Comparison of ENCODE assay signal across 18 cellular contexts in the genomic region with DNA sequence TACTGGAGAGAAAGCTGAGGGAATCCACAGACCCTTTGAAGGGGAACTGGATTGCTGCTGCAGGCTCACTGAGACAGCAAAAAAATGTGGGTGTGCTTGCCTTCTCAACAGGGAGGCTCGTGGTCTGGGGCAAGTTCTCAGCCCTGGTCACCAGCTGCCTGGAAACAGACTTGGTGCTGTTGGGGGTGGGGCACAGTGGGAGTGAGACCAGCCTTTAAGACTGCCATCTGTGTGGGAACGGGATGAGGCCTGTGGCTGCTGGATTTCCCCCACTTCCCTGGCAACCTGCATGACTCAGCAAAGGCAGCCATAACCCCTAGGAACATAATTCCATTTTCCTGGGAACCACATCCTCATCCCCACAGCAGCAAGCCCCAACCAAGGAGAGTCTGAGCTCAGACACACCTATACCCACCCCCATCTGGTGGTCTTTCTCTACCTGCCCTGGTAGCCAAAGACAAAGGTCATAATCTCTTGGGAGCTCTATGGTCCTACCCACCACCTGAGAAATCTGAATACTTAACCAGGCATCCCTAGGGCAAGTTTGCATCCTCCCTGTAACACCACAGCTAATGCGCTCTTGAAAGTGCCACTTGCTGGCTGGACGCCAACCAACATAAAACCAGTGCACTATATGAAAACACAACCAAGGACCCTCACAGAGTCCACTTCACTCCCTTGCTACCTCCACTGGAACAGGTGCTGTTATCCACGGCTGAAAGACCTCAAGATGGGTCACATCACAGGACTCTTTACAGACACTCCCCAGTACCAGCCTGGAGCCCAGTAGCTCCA. TPM values are rescaled to one million over a fixed set of nuclear protein-coding genes. Genes with fewer than 3 reads are reported as not detected.
DNase-seq lines count a peak whose midpoint lies in the region; TF ChIP-seq lines count a peak whose summit lies in the region.
"Had no signal": no experiment of that assay in that cellular context is flagged by ENCODE, and none has a peak within 500 bp of the region (broad histone marks: within the 10 kb centered on the region; RNA-seq: fewer than 3 reads in every experiment).

No MANE protein-coding gene starts in this region.

- H3K4me3 ChIP-seq in dorsolateral prefrontal cortex, result no peak overlapping the region
- H3K4me3 ChIP-seq: lower lobe of right lung, Peyer's patch had no signal

- no peak for TF ChIP-seq CTCF in dorsolateral prefrontal cortex (IDR thresholded peaks at IDR 0.05 in 54 of 56, conservative IDR thresholded peaks at IDR 0.05 in 2 of 56; ENCODE audit: low read depth in 1 of 56, partially characterized antibody in 56 of 56)

- POLR2A ChIA-PET in activated CD4-positive, alpha-beta memory T cell treated with anti-CD3 and anti-CD28 coated beads for 36 hours (lab: Charles Lee), result no interaction called here

- no peaks in the 10 kb centered on the region for H3K36me3 Mint-ChIP-seq in activated CD4-positive, alpha-beta memory T cell treated with anti-CD3 and anti-CD28 coated beads for 36 hours
- H3K36me3 Mint-ChIP-seq: natural killer cell had no signal

- H3K4me1 Mint-ChIP-seq in activated CD4-positive, alpha-beta memory T cell treated with anti-CD3 and anti-CD28 coated beads for 36 hours (ENCODE audit: low read depth), result no peaks in the 10 kb centered on the region
- H3K4me1 Mint-ChIP-seq: natural killer cell had no signal

- DNase-seq in ELF-1 (ENCODE audit: low read depth, low spot score), result peak; percentile 2
- peak; percentile 31 for DNase-seq in LHCN-M2 (ENCODE audit: low read depth)
- DNase-seq in astrocyte of the hippocampus (ENCODE audit: low read depth, low spot score), result peak; percentile 29
- DNase-seq in kidney tubule cell (ENCODE audit: low spot score), result peak; percentile 75
- DNase-seq in NCI-H2196 treated with DMSO at 0.1 percent for 48 hours (lab: John Stamatoyannopoulos, UW; ENCODE audit: unreplicated experiment), result no peak
- DNase-seq in activated CD4-positive, alpha-beta memory T cell treated with anti-CD3 and anti-CD28 coated beads for 36 hours, result no peak
- DNase-seq in dorsolateral prefrontal cortex, result no peak
- no peak for DNase-seq in NCI-H128 (lab: John Stamatoyannopoulos, UW; ENCODE audit: unreplicated experiment)
- DNase-seq: activated CD8-positive, alpha-beta T cell treated with anti-CD3 and anti-CD28 coated beads, Interleukin-2, amount 10 ng/mL, durations not matched to agents 7 days and 5 days; cerebellar nuclear complex; DMS153; lower lobe of right lung; natural killer cell; NCI-H146; NCI-H524 treated with DMSO at 0.1 percent for 48 hours; Peyer's patch had no signal

- H3K4me3 Mint-ChIP-seq in activated CD4-positive, alpha-beta memory T cell treated with anti-CD3 and anti-CD28 coated beads for 36 hours, result no peak overlapping the region
- H3K4me3 Mint-ChIP-seq: activated CD8-positive, alpha-beta T cell treated with anti-CD3 and anti-CD28 coated beads, Interleukin-2, amount 10 ng/mL, durations not matched to agents 7 days and 5 days; natural killer cell had no signal

- no peaks in the 10 kb centered on the region for H3K27me3 ChIP-seq in dorsolateral prefrontal cortex
- H3K27me3 ChIP-seq: Peyer's patch had no signal

- intact Hi-C loops in activated CD4-positive, alpha-beta memory T cell treated with anti-CD3 and anti-CD28 coated beads for 36 hours (cut with micrococcal nuclease), result no loop called here
- intact Hi-C loops in dorsolateral prefrontal cortex (cut with DNase I), result no loop called here

- H3K27ac Mint-ChIP-seq in activated CD4-positive, alpha-beta memory T cell treated with anti-CD3 and anti-CD28 coated beads for 36 hours, result no peak overlapping the region
- H3K27ac Mint-ChIP-seq: activated CD8-positive, alpha-beta T cell treated with anti-CD3 and anti-CD28 coated beads, Interleukin-2, amount 10 ng/mL, durations not matched to agents 7 days and 5 days; natural killer cell had no signal

- no peak overlapping the region for H3K27ac ChIP-seq in dorsolateral prefrontal cortex
- H3K27ac ChIP-seq: lower lobe of right lung, Peyer's patch, VCaP had no signal

- no peaks in the 10 kb centered on the region for H3K9me3 Mint-ChIP-seq in activated CD4-positive, alpha-beta memory T cell treated with anti-CD3 and anti-CD28 coated beads for 36 hours

- CTCF ChIA-PET in activated CD4-positive, alpha-beta memory T cell treated with anti-CD3 and anti-CD28 coated beads for 36 hours (lab: Charles Lee), result no interaction called here

- H3K27me3 Mint-ChIP-seq in activated CD4-positive, alpha-beta memory T cell treated with anti-CD3 and anti-CD28 coated beads for 36 hours, result no peaks in the 10 kb centered on the region

RNA-seq across cellular contexts. Expression of gene TFEC, which starts 45.0 kb away (rescaled TPM):
- total RNA-seq in LHCN-M2 (2014; rRNA removed) (not detected in 2 replicates), dorsolateral prefrontal cortex (1 to 10 TPM; 1.1 to 6.6 (median 3.0) TPM)
- not detected for polyA plus RNA-seq in LHCN-M2 (2012)
- not detected for total RNA-seq in activated CD4-positive, alpha-beta memory T cell treated with anti-CD3 and anti-CD28 coated beads for 36 hours
- polyA plus RNA-seq: BJ had no signal

Comparison
In these comparisons a context has a peak if more than half of its experiments do, and no peak if none do; other contexts are left out.
1. DNase-seq: peak in ELF-1 (single experiment), LHCN-M2 (single experiment), astrocyte of the hippocampus (single experiment) and kidney tubule cell (single experiment); none in NCI-H2196 treated with DMSO at 0.1 percent for 48 hours (single experiment), activated CD4-positive, alpha-beta memory T cell treated with anti-CD3 and anti-CD28 coated beads for 36 hours (single experiment), dorsolateral prefrontal cortex (0 of 10) and NCI-H128 (single experiment).